26 cellular contexts compared by ENCODE assay signal in the genomic region with DNA sequence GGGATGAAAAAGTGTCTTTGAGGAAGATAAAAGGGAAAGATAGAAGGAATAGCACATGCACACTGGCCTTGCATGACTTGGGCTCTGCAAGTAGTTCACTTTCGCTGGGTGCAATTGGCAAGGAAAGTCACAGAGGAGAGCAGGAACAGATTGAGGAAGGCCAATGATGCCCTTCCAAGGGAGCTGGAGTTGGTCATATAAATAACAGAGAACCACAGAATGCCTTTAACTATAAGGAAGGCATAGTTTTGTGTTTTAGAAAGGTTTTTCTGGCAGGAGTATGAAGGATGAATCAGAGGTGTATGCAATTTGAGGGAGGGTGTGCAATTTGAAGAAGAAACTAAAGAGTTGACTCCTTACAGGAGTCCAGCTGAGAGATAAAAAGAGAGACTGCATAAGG.
"Had no signal": no experiment of that assay in that cellular context is flagged by ENCODE, and none has a peak within 500 bp of the region (broad histone marks: within the 10 kb centered on the region; RNA-seq: fewer than 3 reads in every experiment).

No MANE protein-coding gene starts in this region.

- H3K27me3 ChIP-seq: hepatocyte, neural progenitor cell, sigmoid colon, uterus had no signal

- H3K27ac Mint-ChIP-seq: activated naive CD8-positive, alpha-beta T cell treated with anti-CD3 and anti-CD28 coated beads for 36 hours; activated T-helper 2 cell treated with anti-CD3 and anti-CD28 coated beads, Interferon-gamma antibody, Interleukin-2, Interleukin-4, amounts not matched to agents 10 μg/mL and 5 μg/mL and 100 μg/mL, durations not matched to agents 14 hours and 24 hours and 36 hours; naive thymus-derived CD4-positive, alpha-beta T cell; neural progenitor cell; stimulated activated naive B cell treated with anti-CD40 and anti-IgM and Interleukin-4, amounts not matched to agents 10 μg/mL and 1 μg/mL and 100 μg/mL, for 72 hours; WTC11 had no signal

- H3K4me1 ChIP-seq: left ventricle myocardium inferior, uterus had no signal

- H3K27me3 Mint-ChIP-seq: activated naive CD8-positive, alpha-beta T cell treated with anti-CD3 and anti-CD28 coated beads for 36 hours; brain; naive thymus-derived CD4-positive, alpha-beta T cell; stimulated activated naive B cell treated with anti-CD40 and anti-IgM and Interleukin-4, amounts not matched to agents 10 μg/mL and 1 μg/mL and 100 μg/mL, for 72 hours had no signal

- H3K36me3 Mint-ChIP-seq: activated naive CD8-positive, alpha-beta T cell treated with anti-CD3 and anti-CD28 coated beads for 36 hours; stimulated activated naive B cell treated with anti-CD40 and anti-IgM and Interleukin-4, amounts not matched to agents 10 μg/mL and 1 μg/mL and 100 μg/mL, for 72 hours; WTC11 had no signal

- H3K9me3 ChIP-seq: left ventricle myocardium inferior, sigmoid colon, uterus had no signal

- H3K27ac ChIP-seq: hepatocyte, left ventricle myocardium inferior, neural progenitor cell, sigmoid colon, uterus had no signal

- H3K4me2 ChIP-seq: hepatocyte, neural progenitor cell, smooth muscle cell had no signal

- H3K4me3 Mint-ChIP-seq: activated naive CD8-positive, alpha-beta T cell treated with anti-CD3 and anti-CD28 coated beads for 36 hours; activated T-cell treated with anti-CD3 and anti-CD28 coated beads, Interleukin-2, amount 50 U/mL, for 4 hours; brain; naive thymus-derived CD4-positive, alpha-beta T cell; neural progenitor cell; stimulated activated naive B cell treated with anti-CD40 and anti-IgM and Interleukin-4, amounts not matched to agents 10 μg/mL and 1 μg/mL and 100 μg/mL, for 72 hours; WTC11 had no signal

- H3K36me3 ChIP-seq: neural progenitor cell, uterus had no signal

- H3K79me2 ChIP-seq: hepatocyte had no signal

- H2AFZ ChIP-seq: hepatocyte, neural progenitor cell had no signal

- H3K4me3 ChIP-seq: hepatocyte, left ventricle myocardium inferior, neural progenitor cell, sigmoid colon, smooth muscle cell, uterus had no signal

- H3K9ac ChIP-seq: neural progenitor cell had no signal

- H3K4me1 Mint-ChIP-seq: activated naive CD8-positive, alpha-beta T cell treated with anti-CD3 and anti-CD28 coated beads for 36 hours; brain; stimulated activated naive B cell treated with anti-CD40 and anti-IgM and Interleukin-4, amounts not matched to agents 10 μg/mL and 1 μg/mL and 100 μg/mL, for 72 hours; WTC11 had no signal

- DNase-seq: activated CD4-positive, alpha-beta T cell treated with anti-CD3 and anti-CD28 coated beads, Interleukin-2, amount 50 U/mL, for 4 hours; activated CD8-positive, alpha-beta memory T cell treated with anti-CD3 and anti-CD28 coated beads for 24 hours; activated CD8-positive, alpha-beta memory T cell treated with anti-CD3 and anti-CD28 coated beads, Interleukin-2, amount 50 U/mL, for 48 hours; activated naive CD4-positive, alpha-beta T cell; activated naive CD8-positive, alpha-beta T cell treated with anti-CD3 and anti-CD28 coated beads for 36 hours; activated T-cell treated with anti-CD3 and anti-CD28 coated beads, Interleukin-2, amount 50 U/mL, for 4 hours; amniotic stem cell; dermis blood vessel endothelial cell; effector CD8-positive, alpha-beta T cell; erythroblast; foreskin melanocyte; left ventricle myocardium inferior; naive thymus-derived CD4-positive, alpha-beta T cell; retina; sigmoid colon; stimulated activated CD4-positive, alpha-beta T cell treated with anti-CD3 and anti-CD28 coated beads, Interleukin-15, amount 100 ng/mL, for 24 hours; stimulated activated naive B cell treated with anti-CD40 and anti-IgM and Interleukin-4, amounts not matched to agents 10 μg/mL and 1 μg/mL and 100 μg/mL, for 72 hours; T-helper 9 cell; trophoblast cell; uterus had no signal

- H3K9me3 Mint-ChIP-seq: activated naive CD8-positive, alpha-beta T cell treated with anti-CD3 and anti-CD28 coated beads for 36 hours; activated T-cell treated with anti-CD3 and anti-CD28 coated beads, Interleukin-2, amount 50 U/mL, for 4 hours; activated T-helper 2 cell treated with anti-CD3 and anti-CD28 coated beads, Interferon-gamma antibody, Interleukin-2, Interleukin-4, amounts not matched to agents 10 μg/mL and 5 μg/mL and 100 μg/mL, durations not matched to agents 14 hours and 24 hours and 36 hours; brain; naive thymus-derived CD4-positive, alpha-beta T cell; neural progenitor cell; stimulated activated naive B cell treated with anti-CD40 and anti-IgM and Interleukin-4, amounts not matched to agents 10 μg/mL and 1 μg/mL and 100 μg/mL, for 72 hours; WTC11 had no signal
